ENCODE assay signal across 14 cellular contexts in genomic region chr13:112880976-112881540, GRCh38.
DNase-seq lines count a peak whose midpoint lies in the region; ATAC-seq and TF ChIP-seq lines count a peak whose summit lies in the region.
"Had no signal": no experiment of that assay in that cellular context is flagged by ENCODE, and none has a peak within 500 bp of the region (broad histone marks: within the 10 kb centered on the region; RNA-seq: fewer than 3 reads in every experiment).

No MANE protein-coding gene starts in this region.

- H3K4me1 ChIP-seq in BE2C = peaks cover 4% of the 10 kb centered on the region
- peaks cover 0 to 10% of the 10 kb centered on the region in 2 donors for H3K4me1 ChIP-seq in neuronal stem cell (ENCODE audit: control insufficient read depth in 2 of 2, insufficient read depth in 1 of 2, low read depth in 1 of 2, low read length in 2 of 2)
- H3K4me1 ChIP-seq: A549, Caco-2, HAP-1 had no signal

- H4K8ac ChIP-seq in neuronal stem cell (ENCODE audit: low read depth, low read length) = no peak overlapping the region

- no peak overlapping the region for H3K4ac ChIP-seq in neuronal stem cell (ENCODE audit: low read length)

- no peak overlapping the region for H3K23ac ChIP-seq in neuronal stem cell (ENCODE audit: low read depth, low read length, poor library complexity)

- H3K79me1 ChIP-seq in neuronal stem cell (ENCODE audit: low read depth, low read length) = peaks cover 2% of the 10 kb centered on the region

- no peak overlapping the region for H2AK5ac ChIP-seq in neuronal stem cell (ENCODE audit: low read depth, low read length)

- no peak overlapping the region for H2BK12ac ChIP-seq in neuronal stem cell (ENCODE audit: low read length)

- H4K91ac ChIP-seq in neuronal stem cell (ENCODE audit: low read depth, low read length, poor library complexity) = no peak overlapping the region

- peak overlapping the region; percentile 41 for H2BK5ac ChIP-seq in neuronal stem cell (ENCODE audit: low read length)

- CTCF ChIA-PET in WTC11 (lab: Charles Lee) = no interaction called here

- H3K27me3 Mint-ChIP-seq in CD14-positive monocyte (ENCODE audit: low read depth in 3 of 3) = peaks cover 0 to 3% (median 2%) of the 10 kb centered on the region in 3 donors
- H3K27me3 Mint-ChIP-seq in glutamatergic neuron (ENCODE audit: unreplicated experiment) = peaks cover 6% of the 10 kb centered on the region
- H3K27me3 Mint-ChIP-seq in WTC11 (ENCODE audit: low read depth) = no peaks in the 10 kb centered on the region
- no peaks in the 10 kb centered on the region for H3K27me3 Mint-ChIP-seq in activated naive CD8-positive, alpha-beta T cell treated with anti-CD3 and anti-CD28 coated beads for 36 hours
- H3K27me3 Mint-ChIP-seq: CD8-positive, alpha-beta memory T cell had no signal

- no peak for ATAC-seq in WTC11
- ATAC-seq in HG02885 (IDR thresholded peaks at IDR 0.05; ENCODE audit: poor library complexity, unreplicated experiment) = no peak
- ATAC-seq: A549 had no signal

- WGBS in neuronal stem cell (ENCODE audit: extremely low coverage in 2 of 2, insufficient read length in 2 of 2, insufficient replicate concordance in 1 of 2), 2 donors = no CpG with 5 or more reads among the region's 21 CpGs

- H3K9me3 ChIP-seq in BE2C (no peaks in the 10 kb centered on the region), neuronal stem cell (replicated peaks in 1 of 2; ENCODE audit: control insufficient read depth in 2 of 2, insufficient read depth in 1 of 2, low read depth in 1 of 2, low read length in 2 of 2) (peaks cover 0 to 3% of the 10 kb centered on the region in 2 donors)
- H3K9me3 ChIP-seq: A549, Caco-2, HAP-1 had no signal

- POLR2A ChIA-PET in WTC11 (lab: Charles Lee) = no interaction called here

- no peak overlapping the region for H2BK15ac ChIP-seq in neuronal stem cell (ENCODE audit: low read length)

- no peak for TF ChIP-seq CTCF in BE2C (IDR thresholded peaks at IDR 0.05; ENCODE audit: low read depth, low read length)
- TF ChIP-seq CTCF in CD14-positive monocyte (IDR thresholded peaks at IDR 0.05) = no peak
- TF ChIP-seq CTCF in glutamatergic neuron (IDR thresholded peaks at IDR 0.05; ENCODE audit: partially characterized antibody, unreplicated experiment) = no peak
- TF ChIP-seq CTCF in WTC11 (IDR thresholded peaks at IDR 0.05) = no peak

- intact Hi-C loops in CD14-positive monocyte (cut with micrococcal nuclease) = no loop called here

- no peak overlapping the region for H3K27ac Mint-ChIP-seq in CD14-positive monocyte
- no peak overlapping the region for H3K27ac Mint-ChIP-seq in glutamatergic neuron (ENCODE audit: unreplicated experiment)
- no peak overlapping the region for H3K27ac Mint-ChIP-seq in WTC11
- H3K27ac Mint-ChIP-seq in activated naive CD8-positive, alpha-beta T cell treated with anti-CD3 and anti-CD28 coated beads for 36 hours = no peak overlapping the region

- H3K9ac ChIP-seq in neuronal stem cell (ENCODE audit: low read depth, low read length, poor library complexity) = no peak overlapping the region

- no peak overlapping the region for H3K4me3 Mint-ChIP-seq in CD14-positive monocyte
- no peak overlapping the region for H3K4me3 Mint-ChIP-seq in glutamatergic neuron (ENCODE audit: unreplicated experiment)
- no peak overlapping the region for H3K4me3 Mint-ChIP-seq in WTC11
- no peak overlapping the region for H3K4me3 Mint-ChIP-seq in activated naive CD8-positive, alpha-beta T cell treated with anti-CD3 and anti-CD28 coated beads for 36 hours
- H3K4me3 Mint-ChIP-seq: CD8-positive, alpha-beta memory T cell had no signal

- H3K4me1 Mint-ChIP-seq in CD14-positive monocyte (peaks cover 2% of the 10 kb centered on the region), glutamatergic neuron (ENCODE audit: low read depth, unreplicated experiment) (peaks cover 4% of the 10 kb centered on the region), WTC11 (peaks cover 8% of the 10 kb centered on the region; the same call in 1 of the 2 replicates)
- no peaks in the 10 kb centered on the region for H3K4me1 Mint-ChIP-seq in activated naive CD8-positive, alpha-beta T cell treated with anti-CD3 and anti-CD28 coated beads for 36 hours
- H3K4me1 Mint-ChIP-seq: CD8-positive, alpha-beta memory T cell had no signal

- H3K36me3 Mint-ChIP-seq in CD14-positive monocyte (peaks cover 83 to 91% of the 10 kb centered on the region in 2 donors), glutamatergic neuron (ENCODE audit: unreplicated experiment) (peaks cover 4% of the 10 kb centered on the region), WTC11 (peaks cover 26% of the 10 kb centered on the region; the same call in 1 of the 2 replicates)
- H3K36me3 Mint-ChIP-seq in activated naive CD8-positive, alpha-beta T cell treated with anti-CD3 and anti-CD28 coated beads for 36 hours = peaks cover 6% of the 10 kb centered on the region

- DNase-seq in BE2C (peak; percentile 4), CD14-positive monocyte (ENCODE audit: low spot score) (peak; percentile 38), glutamatergic neuron (peak; percentile 16), neuronal stem cell (ENCODE audit: low spot score) (no peak), WTC11 (ENCODE audit: low spot score) (no peak)
- no peak for DNase-seq in activated naive CD8-positive, alpha-beta T cell treated with anti-CD3 and anti-CD28 coated beads for 36 hours
- DNase-seq: DND-41, GDM1, IMR-90 had no signal

- H3K14ac ChIP-seq in neuronal stem cell (ENCODE audit: low read length) = no peak overlapping the region

- H3K36me3 ChIP-seq in BE2C (0 out of 2 replicates have a peak, but pooled peaks cover 5% of the 10 kb centered on the region), neuronal stem cell (replicated peaks in 1 of 2; ENCODE audit: control insufficient read depth in 2 of 2, insufficient read depth in 2 of 2, low read length in 2 of 2) (peaks cover 19 to 42% of the 10 kb centered on the region in 2 donors)

- H3K27me3 ChIP-seq in BE2C = no peaks in the 10 kb centered on the region
- no peaks in the 10 kb centered on the region for H3K27me3 ChIP-seq in neuronal stem cell (ENCODE audit: control insufficient read depth in 3 of 3, insufficient read depth in 3 of 3, low read depth in 1 of 3, low read length in 3 of 3)

- H3K27ac ChIP-seq in neuronal stem cell (replicated peaks; ENCODE audit: low read length) = no peak overlapping the region
- H3K27ac ChIP-seq: A549 had no signal

- H2AFZ ChIP-seq in neuronal stem cell (ENCODE audit: low read length) = no peak overlapping the region

- peak overlapping the region; percentile 39 for H3K18ac ChIP-seq in neuronal stem cell (ENCODE audit: low read length)

- no peak overlapping the region for H3K4me2 ChIP-seq in neuronal stem cell (ENCODE audit: insufficient read depth, low read length, poor library complexity, severe bottlenecking)
- H3K4me2 ChIP-seq: A549 had no signal

- H3K9me3 Mint-ChIP-seq in CD14-positive monocyte = no peaks in the 10 kb centered on the region
- H3K9me3 Mint-ChIP-seq in glutamatergic neuron (ENCODE audit: unreplicated experiment) = peaks cover 3% of the 10 kb centered on the region
- no peaks in the 10 kb centered on the region for H3K9me3 Mint-ChIP-seq in WTC11
- no peaks in the 10 kb centered on the region for H3K9me3 Mint-ChIP-seq in activated naive CD8-positive, alpha-beta T cell treated with anti-CD3 and anti-CD28 coated beads for 36 hours
- H3K9me3 Mint-ChIP-seq: CD8-positive, alpha-beta memory T cell had no signal

- no peak overlapping the region for H2BK120ac ChIP-seq in neuronal stem cell (ENCODE audit: low read depth, low read length)

- H3K4me3 ChIP-seq in BE2C (ENCODE audit: low read depth, low read length) = no peak overlapping the region
- H3K4me3 ChIP-seq in neuronal stem cell (ENCODE audit: low read length in 2 of 2) = no peak overlapping the region
- H3K4me3 ChIP-seq: A549, HAP-1 had no signal

TF ChIP-seq in WTC11, 78 proteins besides CTCF, POLR2A, EP300 and RAD21:
- TF ChIP-seq MAX (CRISPR knock-in tag; IDR thresholded peaks at IDR 0.05) (no peak), CREM (CRISPR knock-in tag; IDR thresholded peaks at IDR 0.05) (no peak), E2F5 (CRISPR knock-in tag; IDR thresholded peaks at IDR 0.05) (no peak), ATF2 (CRISPR knock-in tag; IDR thresholded peaks at IDR 0.05; ENCODE audit: borderline replicate concordance, low read depth) (no peak), ZNF263 (CRISPR knock-in tag; IDR thresholded peaks at IDR 0.05; ENCODE audit: low read depth) (no peak), ZNF138 (CRISPR knock-in tag; conservative IDR thresholded peaks at IDR 0.05) (no peak)

Comparison
In these comparisons a context has a peak if more than half of its experiments do, and no peak if none do; other contexts are left out.
1. DNase-seq: peak in BE2C (single experiment), CD14-positive monocyte (single experiment) and glutamatergic neuron (single experiment); none in neuronal stem cell (single experiment), WTC11 (single experiment) and activated naive CD8-positive, alpha-beta T cell treated with anti-CD3 and anti-CD28 coated beads for 36 hours (single experiment).